36 cellular contexts compared by ENCODE assay signal in genomic region chr2:54060000-54060399, GRCh38. TPM values are rescaled to one million over a fixed set of nuclear protein-coding genes. Genes with fewer than 3 reads are reported as not detected.
DNase-seq lines count a peak whose midpoint lies in the region; ATAC-seq, FAIRE-seq and TF ChIP-seq lines count a peak whose summit lies in the region.
"Had no signal": no experiment of that assay in that cellular context is flagged by ENCODE, and none has a peak within 500 bp of the region (broad histone marks: within the 10 kb centered on the region; RNA-seq: fewer than 3 reads in every experiment).

No MANE protein-coding gene starts in this region.

- H3K27me3 ChIP-seq in SJSA1 (replicated peaks) (no peaks in the 10 kb centered on the region), pancreas (no peaks in the 10 kb centered on the region)
- H3K27me3 ChIP-seq: dorsolateral prefrontal cortex, MG63, suprapubic skin, upper lobe of left lung had no signal

- H2AFZ ChIP-seq in OCI-LY7 (ENCODE audit: low read length): no peak overlapping the region
- H2AFZ ChIP-seq: PC-9 had no signal

- intact Hi-C loops in pancreas (cut with DNase I): no loop called here
- intact Hi-C loops in OCI-LY7 (cut with micrococcal nuclease; ENCODE audit: unreplicated experiment): no loop called here

- FAIRE-seq in G401.6 (lab: Jason Lieb, UNC) (peak; percentile 70), pancreas (lab: Jason Lieb, UNC) (peak; percentile 82)
- FAIRE-seq: HTR-8/SVneo had no signal

- H3K9me2 ChIP-seq in OCI-LY7 (ENCODE audit: insufficient read depth, low read length): no peaks in the 10 kb centered on the region

- H3K79me2 ChIP-seq in OCI-LY7 (ENCODE audit: insufficient read depth, low read depth, low read length): no peaks in the 10 kb centered on the region

- TF ChIP-seq CTCF in fibroblast of mammary gland (conservative IDR thresholded peaks at IDR 0.05; ENCODE audit: control insufficient read depth, insufficient read depth, low read depth, low read length) (no peak), pancreas (IDR thresholded peaks at IDR 0.05) (no peak), OCI-LY7 (conservative IDR thresholded peaks at IDR 0.05; ENCODE audit: low read length) (no peak)

- no peaks in the 10 kb centered on the region for H3K9me3 ChIP-seq in SJSA1 (replicated peaks)
- no peaks in the 10 kb centered on the region for H3K9me3 ChIP-seq in pancreas
- peaks cover 23% of the 10 kb centered on the region; the same call in 1 of the 2 replicates for H3K9me3 ChIP-seq in OCI-LY7 (ENCODE audit: low read length)
- H3K9me3 ChIP-seq: lower lobe of right lung, MG63, suprapubic skin, upper lobe of left lung had no signal

- H3K36me3 ChIP-seq in SJSA1 (no peaks in the 10 kb centered on the region), pancreas (no peaks in the 10 kb centered on the region), OCI-LY7 (ENCODE audit: insufficient read depth, low read length) (peaks cover 5% of the 10 kb centered on the region; the same call in 1 of the 2 replicates)
- H3K36me3 ChIP-seq: lower lobe of right lung, MG63, suprapubic skin, upper lobe of left lung had no signal

- no peak overlapping the region for H3K4me2 ChIP-seq in OCI-LY7 (ENCODE audit: low read length)
- H3K4me2 ChIP-seq: PC-9 had no signal

- no peak for ATAC-seq in pancreas
- ATAC-seq: activated CD4-positive, CD25-positive, alpha-beta regulatory T cell treated with anti-CD3 and anti-CD28 coated beads, Interleukin-2, amount 50 U/mL, for 24 hours; activated CD8-positive, alpha-beta memory T cell treated with anti-CD3 and anti-CD28 coated beads, Interleukin-2, amount 10 ng/mL, durations not matched to agents 7 days and 5 days; activated naive CD8-positive, alpha-beta T cell treated with anti-CD3 and anti-CD28 coated beads, Interleukin-2, amount 50 U/mL, for 24 hours; lower lobe of right lung; natural killer cell; T-helper 17 cell had no signal

- no peak for DNase-seq in SJSA1 (ENCODE audit: low read depth in 1 of 2, low spot score in 2 of 2)
- DNase-seq in fibroblast of mammary gland (ENCODE audit: low read depth): peak; percentile 49
- no peak for DNase-seq in pancreas
- DNase-seq in AML-193 (lab: John Stamatoyannopoulos, UW): no peak
- DNase-seq in NCI-H2081 (lab: John Stamatoyannopoulos, UW): no peak
- DNase-seq in putamen (ENCODE audit: low spot score): no peak
- no peak for DNase-seq in OCI-LY7 (ENCODE audit: low spot score)
- DNase-seq: activated CD4-positive, alpha-beta T cell treated with anti-CD3 and anti-CD28 coated beads, Interleukin-2, amount 50 U/mL, for 4 hours; activated CD8-positive, alpha-beta memory T cell treated with anti-CD3 and anti-CD28 coated beads, Interleukin-2, amount 10 ng/mL, durations not matched to agents 7 days and 5 days; activated naive CD4-positive, alpha-beta T cell; activated naive CD8-positive, alpha-beta T cell treated with anti-CD3 and anti-CD28 coated beads, Interleukin-2, amount 50 U/mL, for 24 hours; activated T-cell treated with anti-CD3 and anti-CD28 coated beads, Interleukin-2, amount 50 U/mL, for 48 hours; C1 segment of cervical spinal cord; COR-L47; dorsolateral prefrontal cortex; GDM1; glutamatergic neuron; KBM-7; lower lobe of right lung; MG63; natural killer cell; NCI-H1105 treated with DMSO at 0.1 percent for 48 hours; NCI-H2029; NCI-H226; NCI-H526 treated with DMSO at 0.1 percent for 48 hours; NK-92 treated with Interleukin-12 subunit alpha and Interleukin-12 subunit beta, amount 100 ng/mL, for 24 hours; nucleus accumbens; PC-9; Right ventricle myocardium superior; stimulated activated naive CD4-positive, alpha-beta T cell; T-helper 17 cell; upper lobe of left lung had no signal

- WGBS in pancreas, 2 donors: 28 to 37% methylated on average over 1 of the region's 1 CpG

- no peaks in the 10 kb centered on the region for H4K20me1 ChIP-seq in OCI-LY7 (ENCODE audit: insufficient read depth, low read length)

- peaks cover 14% of the 10 kb centered on the region for H3K4me1 ChIP-seq in SJSA1 (replicated peaks)
- H3K4me1 ChIP-seq in pancreas: peaks cover 0 to 8% (median 2%) of the 10 kb centered on the region in 3 donors
- no peaks in the 10 kb centered on the region for H3K4me1 ChIP-seq in OCI-LY7 (ENCODE audit: insufficient read depth, low read length, poor library complexity, severe bottlenecking)
- H3K4me1 ChIP-seq: lower lobe of right lung had no signal

- no TSS peak for BruUV-seq in OCI-LY7 (replicated peaks; lab: Mats Ljungman, UMichigan)

- CTCF ChIA-PET in OCI-LY7 (lab: Charles Lee; ENCODE audit: unreplicated experiment): no interaction called here

- POLR2A ChIA-PET in OCI-LY7 (lab: Charles Lee): interaction anchor here (0.5 to 1.0 kb wide), 2 partner anchors 640 to 772 kb away, joined by 3 read pairs; no protein-coding TSS in a partner anchor

- H3K27ac ChIP-seq in SJSA1 (peak overlapping the region; percentile 53), pancreas (no peak overlapping the region), OCI-LY7 (ENCODE audit: low read depth, low read length, poor library complexity, severe bottlenecking) (no peak overlapping the region)
- H3K27ac ChIP-seq: lower lobe of right lung, PC-9, suprapubic skin, upper lobe of left lung had no signal

- H3K4me3 ChIP-seq in SJSA1: no peak overlapping the region
- no peak overlapping the region for H3K4me3 ChIP-seq in fibroblast of mammary gland (ENCODE audit: control insufficient read depth, low read depth, low read length)
- no peak overlapping the region for H3K4me3 ChIP-seq in pancreas
- no peak overlapping the region for H3K4me3 ChIP-seq in OCI-LY7 (ENCODE audit: low read depth, low read length, poor library complexity, severe bottlenecking)
- H3K4me3 ChIP-seq: dorsolateral prefrontal cortex, lower lobe of right lung, MG63, PC-9, suprapubic skin, upper lobe of left lung had no signal

RNA-seq across cellular contexts. Expression of gene ACYP2, which starts 55.4 kb away (rescaled TPM):
- 9.2 and 13.6 TPM in 2 replicates for total RNA-seq in SJSA1 (2014; rRNA removed; shearing (Covaris generic))
- 10 to 100 TPM in 3 of 6 donors, 1 to 10 TPM in 3; 8.0 to 12.9 (median 9.4) TPM for total RNA-seq in pancreas
- 10 to 100 TPM; 15.1 to 18.0 TPM for polyA plus RNA-seq in pancreas
- total RNA-seq in OCI-LY7 (2014; rRNA removed; shearing (Covaris generic)): 17.9 and 18.7 TPM in 2 replicates
- total RNA-seq in OCI-LY7 (2022): 18.5 and 20.6 TPM in 2 replicates
